2 cellular contexts compared by ENCODE assay signal in genomic region chr11:104727768-104728167, GRCh38.
TF ChIP-seq lines count a peak whose summit lies in the region.

No MANE protein-coding gene starts in this region.

TF ChIP-seq in HepG2, 621 proteins besides CTCF, POLR2A, EP300 and RAD21:
- TF ChIP-seq GATAD2A (CRISPR knock-in tag; IDR thresholded peaks at IDR 0.05): no peak
- 0 out of 2 replicates have a peak, but pooled peaks have one; percentile 22 for TF ChIP-seq MAFF (IDR thresholded peaks at IDR 0.05; ENCODE audit: low read depth, low read length)
- TF ChIP-seq ZNF17 (CRISPR knock-in tag; IDR thresholded peaks at IDR 0.05): no peak
- TF ChIP-seq ZNF468 (CRISPR knock-in tag; IDR thresholded peaks at IDR 0.05): no peak
- TF ChIP-seq FOXK1 (CRISPR knock-in tag; IDR thresholded peaks at IDR 0.05; ENCODE audit: borderline replicate concordance, low read depth): no peak
- peak; percentile 2 to 55; a peak in 2 of 4 replicates for TF ChIP-seq MAFK (conservative IDR thresholded peaks at IDR 0.05 in 1 of 2, IDR thresholded peaks at IDR 0.05 in 1 of 2; ENCODE audit: low read length in 2 of 2)
- TF ChIP-seq HOXA9 (CRISPR knock-in tag; IDR thresholded peaks at IDR 0.05; ENCODE audit: borderline replicate concordance): no peak
- TF ChIP-seq ZNF207 (IDR thresholded peaks at IDR 0.05; ENCODE audit: borderline replicate concordance): no peak
- TF ChIP-seq THAP7 (CRISPR knock-in tag; IDR thresholded peaks at IDR 0.05): no peak
- no peak for TF ChIP-seq ATF5 (CRISPR knock-in tag; IDR thresholded peaks at IDR 0.05; ENCODE audit: low read depth)

TF ChIP-seq in H1, 55 proteins besides CTCF, POLR2A, EP300 and RAD21:
- TF ChIP-seq HDAC2 (IDR thresholded peaks at IDR 0.05; ENCODE audit: borderline replicate concordance in 1 of 2, low read depth in 2 of 2, low read length in 2 of 2) (no peak), ATF3 (IDR thresholded peaks at IDR 0.05; ENCODE audit: insufficient read depth, low read depth, low read length) (no peak), RFX5 (IDR thresholded peaks at IDR 0.05; ENCODE audit: borderline replicate concordance, low read depth, low read length) (no peak), ASH2L (IDR thresholded peaks at IDR 0.05; ENCODE audit: low read length) (no peak), E2F6 (IDR thresholded peaks at IDR 0.05) (no peak), KDM4A (IDR thresholded peaks at IDR 0.05; ENCODE audit: low read depth, low read length, severe bottlenecking) (no peak), BCL11A (IDR thresholded peaks at IDR 0.05; ENCODE audit: low read depth in 2 of 2, low read length in 2 of 2) (no peak), JUND (IDR thresholded peaks at IDR 0.05; ENCODE audit: low read length) (no peak), SRF (IDR thresholded peaks at IDR 0.05; ENCODE audit: low read depth, low read length) (no peak), MAFK (IDR thresholded peaks at IDR 0.05; ENCODE audit: low read depth, low read length) (no peak), RNF2 (IDR thresholded peaks at IDR 0.05; ENCODE audit: borderline replicate concordance, low read depth, low read length, missing control alignments, poor library complexity, severe bottlenecking) (no peak), CHD1 (IDR thresholded peaks at IDR 0.05; ENCODE audit: low read depth, low read length) (no peak), SP4 (IDR thresholded peaks at IDR 0.05; ENCODE audit: low read length) (no peak), SIRT6 (IDR thresholded peaks at IDR 0.05; ENCODE audit: low read length) (no peak)
